Comparison of ENCODE assay signal across 34 cellular contexts in genomic region chr3:95719481-95719880, GRCh38.
"Had no signal": no experiment of that assay in that cellular context is flagged by ENCODE, and none has a peak within 500 bp of the region (broad histone marks: within the 10 kb centered on the region; RNA-seq: fewer than 3 reads in every experiment).

No MANE protein-coding gene starts in this region.

- DNase-seq: activated B cell treated with CpG ODN at 0.5 μM for 24 hours; activated CD4-positive, alpha-beta memory T cell treated with anti-CD3 and anti-CD28 coated beads for 36 hours; activated CD4-positive, alpha-beta T cell treated with anti-CD3 and anti-CD28 coated beads for 4 hours; activated CD4-positive, alpha-beta T cell treated with anti-CD3 and anti-CD28 coated beads, Interleukin-2, amount 10 ng/mL, durations not matched to agents 24 days and 14 days; activated CD4-positive, alpha-beta T cell treated with anti-CD3 and anti-CD28 coated beads, Interleukin-2, amount 50 U/mL, for 1 hour; activated CD4-positive, alpha-beta T cell treated with anti-CD3 and anti-CD28 coated beads, Interleukin-2, amount 50 U/mL, for 4 hours; activated CD4-positive, CD25-positive, alpha-beta regulatory T cell treated with anti-CD3 and anti-CD28 coated beads, Interleukin-2, amount 50 U/mL, for 72 hours; activated CD8-positive, alpha-beta memory T cell treated with anti-CD3 and anti-CD28 coated beads, Interleukin-2, amount 50 U/mL, for 4 hours; activated CD8-positive, alpha-beta T cell treated with anti-CD3 and anti-CD28 coated beads for 36 hours; activated effector memory CD4-positive, alpha-beta T cell treated with anti-CD3 and anti-CD28 coated beads, Interleukin-2, amount 50 U/mL, for 16 hours; activated gamma-delta T cell treated with Interleukin-2 at 50 U/mL for 16 hours; activated naive CD4-positive, alpha-beta T cell; activated naive CD4-positive, alpha-beta T cell treated with anti-CD3 and anti-CD28 coated beads for 36 hours; activated naive CD4-positive, alpha-beta T cell treated with anti-CD3 and anti-CD28 coated beads, Interleukin-2, amount 50 U/mL, for 16 hours; activated naive CD8-positive, alpha-beta T cell treated with anti-CD3 and anti-CD28 coated beads for 36 hours; activated T-cell treated with anti-CD3 and anti-CD28 coated beads for 4 hours; activated T-cell treated with anti-CD3 and anti-CD28 coated beads, Interleukin-2, amount 50 U/mL, for 1 hour; activated T-cell treated with anti-CD3 and anti-CD28 coated beads, Interleukin-2, amount 50 U/mL, for 4 hours; activated T-cell treated with anti-CD3 and anti-CD28 coated beads, Interleukin-2, amount 50 U/mL, for 72 hours; adrenal gland; amniotic stem cell; aorta; body of pancreas; brain microvascular endothelial cell; central memory CD4-positive, alpha-beta T cell; T-helper 2 cell; T-helper 9 cell had no signal

- H3K9me3 Mint-ChIP-seq: activated B cell treated with CpG ODN at 0.5 μM for 24 hours; activated CD4-positive, alpha-beta memory T cell treated with anti-CD3 and anti-CD28 coated beads for 36 hours; activated CD4-positive, alpha-beta T cell treated with anti-CD3 and anti-CD28 coated beads, Interleukin-2, amount 10 ng/mL, durations not matched to agents 24 days and 14 days; activated CD8-positive, alpha-beta T cell treated with anti-CD3 and anti-CD28 coated beads for 36 hours; activated naive CD4-positive, alpha-beta T cell treated with anti-CD3 and anti-CD28 coated beads for 36 hours; activated naive CD4-positive, alpha-beta T cell treated with anti-CD3 and anti-CD28 coated beads, Interleukin-2, amount 50 U/mL, for 72 hours; activated naive CD8-positive, alpha-beta T cell treated with anti-CD3 and anti-CD28 coated beads for 36 hours; activated T-cell treated with anti-CD3 and anti-CD28 coated beads, Interleukin-2, amount 50 U/mL, for 4 hours; activated T-cell treated with anti-CD3 and anti-CD28 coated beads, Interleukin-2, amount 50 U/mL, for 72 hours; activated T-helper 1 cell treated with anti-CD3 and anti-CD28 coated beads, Interleukin-12 subunit alpha, Interleukin-12 subunit beta, Interleukin-2, Interleukin-4 antibody, amounts not matched to agents 30 ng/mL and 10 ng/mL and 1 ng/mL, durations not matched to agents 14 hours and 24 hours and 36 hours; activated T-helper 17 cell treated with anti-CD3 and anti-CD28 coated beads, Interleukin-2, amount 50 U/mL, for 72 hours; T-helper 1 cell treated with Interleukin-12 subunit alpha and Interleukin-12 subunit beta and Interleukin-4 antibody, amounts not matched to agents 30 μg/mL and 1 μg/mL, for 36 hours; T-helper 2 cell treated with Interferon-gamma antibody and Interleukin-4, amounts not matched to agents 5 μg/mL and 100 μg/mL, for 36 hours had no signal

- H3K9me3 ChIP-seq: adrenal gland, body of pancreas, breast epithelium had no signal

- H3K4me3 ChIP-seq: adrenal gland, body of pancreas, breast epithelium had no signal

- H3K27me3 ChIP-seq: adrenal gland, body of pancreas, brain microvascular endothelial cell, breast epithelium had no signal

- H3K27me3 Mint-ChIP-seq: activated B cell treated with CpG ODN at 0.5 μM for 24 hours; activated CD4-positive, alpha-beta memory T cell treated with anti-CD3 and anti-CD28 coated beads for 36 hours; activated CD4-positive, alpha-beta T cell treated with anti-CD3 and anti-CD28 coated beads, Interleukin-2, amount 10 ng/mL, durations not matched to agents 24 days and 14 days; activated CD8-positive, alpha-beta T cell treated with anti-CD3 and anti-CD28 coated beads for 36 hours; activated naive CD8-positive, alpha-beta T cell treated with anti-CD3 and anti-CD28 coated beads for 36 hours; activated T-helper 17 cell treated with anti-CD3 and anti-CD28 coated beads, Interleukin-2, amount 50 U/mL, for 72 hours had no signal

- H3K36me3 ChIP-seq: adrenal gland, brain microvascular endothelial cell, breast epithelium had no signal

- H3K4me3 Mint-ChIP-seq: activated B cell treated with CpG ODN at 0.5 μM for 24 hours; activated CD4-positive, alpha-beta memory T cell treated with anti-CD3 and anti-CD28 coated beads for 36 hours; activated CD4-positive, alpha-beta T cell treated with anti-CD3 and anti-CD28 coated beads, Interleukin-2, amount 10 ng/mL, durations not matched to agents 24 days and 14 days; activated CD8-positive, alpha-beta T cell treated with anti-CD3 and anti-CD28 coated beads for 36 hours; activated naive CD4-positive, alpha-beta T cell treated with anti-CD3 and anti-CD28 coated beads for 36 hours; activated naive CD8-positive, alpha-beta T cell treated with anti-CD3 and anti-CD28 coated beads for 36 hours; activated T-cell treated with anti-CD3 and anti-CD28 coated beads, Interleukin-2, amount 50 U/mL, for 4 hours; activated T-cell treated with anti-CD3 and anti-CD28 coated beads, Interleukin-2, amount 50 U/mL, for 72 hours; activated T-helper 1 cell treated with anti-CD3 and anti-CD28 coated beads, Interleukin-12 subunit alpha, Interleukin-12 subunit beta, Interleukin-2, Interleukin-4 antibody, amounts not matched to agents 30 ng/mL and 10 ng/mL and 1 ng/mL, durations not matched to agents 14 hours and 24 hours and 36 hours; activated T-helper 17 cell treated with anti-CD3 and anti-CD28 coated beads, Interleukin-2, amount 50 U/mL, for 72 hours; T-helper 1 cell treated with Interleukin-12 subunit alpha and Interleukin-12 subunit beta and Interleukin-4 antibody, amounts not matched to agents 30 μg/mL and 1 μg/mL, for 36 hours; T-helper 2 cell treated with Interferon-gamma antibody and Interleukin-4, amounts not matched to agents 5 μg/mL and 100 μg/mL, for 36 hours had no signal

- H3K27ac Mint-ChIP-seq: activated B cell treated with CpG ODN at 0.5 μM for 24 hours; activated CD4-positive, alpha-beta memory T cell treated with anti-CD3 and anti-CD28 coated beads for 36 hours; activated CD4-positive, alpha-beta T cell treated with anti-CD3 and anti-CD28 coated beads, Interleukin-2, amount 10 ng/mL, durations not matched to agents 24 days and 14 days; activated CD8-positive, alpha-beta T cell treated with anti-CD3 and anti-CD28 coated beads for 36 hours; activated naive CD4-positive, alpha-beta T cell treated with anti-CD3 and anti-CD28 coated beads for 36 hours; activated naive CD4-positive, alpha-beta T cell treated with anti-CD3 and anti-CD28 coated beads, Interleukin-2, amount 50 U/mL, for 72 hours; activated naive CD8-positive, alpha-beta T cell treated with anti-CD3 and anti-CD28 coated beads for 36 hours; activated T-cell treated with anti-CD3 and anti-CD28 coated beads, Interleukin-2, amount 50 U/mL, for 72 hours; activated T-helper 1 cell treated with anti-CD3 and anti-CD28 coated beads, Interleukin-12 subunit alpha, Interleukin-12 subunit beta, Interleukin-2, Interleukin-4 antibody, amounts not matched to agents 30 ng/mL and 10 ng/mL and 1 ng/mL, durations not matched to agents 14 hours and 24 hours and 36 hours; activated T-helper 17 cell treated with anti-CD3 and anti-CD28 coated beads, Interleukin-2, amount 50 U/mL, for 72 hours; T-helper 1 cell treated with Interleukin-12 subunit alpha and Interleukin-12 subunit beta and Interleukin-4 antibody, amounts not matched to agents 30 μg/mL and 1 μg/mL, for 36 hours; T-helper 2 cell treated with Interferon-gamma antibody and Interleukin-4, amounts not matched to agents 5 μg/mL and 100 μg/mL, for 36 hours had no signal

- H3K36me3 Mint-ChIP-seq: activated CD4-positive, alpha-beta memory T cell treated with anti-CD3 and anti-CD28 coated beads for 36 hours; activated naive CD4-positive, alpha-beta T cell treated with anti-CD3 and anti-CD28 coated beads, Interleukin-2, amount 50 U/mL, for 72 hours; activated naive CD8-positive, alpha-beta T cell treated with anti-CD3 and anti-CD28 coated beads for 36 hours had no signal

- H3K27ac ChIP-seq: adrenal gland, body of pancreas, brain microvascular endothelial cell, breast epithelium, VCaP had no signal

- H3K4me1 ChIP-seq: adrenal gland, body of pancreas, breast epithelium had no signal

- ATAC-seq: activated CD8-positive, alpha-beta T cell treated with anti-CD3 and anti-CD28 coated beads for 36 hours; activated naive CD4-positive, alpha-beta T cell treated with anti-CD3 and anti-CD28 coated beads, Interleukin-2, amount 50 U/mL, for 72 hours; activated T-cell treated with anti-CD3 and anti-CD28 coated beads, Interleukin-2, amount 50 U/mL, for 4 hours; activated T-cell treated with anti-CD3 and anti-CD28 coated beads, Interleukin-2, amount 50 U/mL, for 72 hours; activated T-helper 17 cell treated with anti-CD3 and anti-CD28 coated beads, Interleukin-2, amount 50 U/mL, for 72 hours; body of pancreas had no signal

- H3K4me1 Mint-ChIP-seq: activated B cell treated with CpG ODN at 0.5 μM for 24 hours; activated CD4-positive, alpha-beta T cell treated with anti-CD3 and anti-CD28 coated beads, Interleukin-2, amount 10 ng/mL, durations not matched to agents 24 days and 14 days; activated naive CD8-positive, alpha-beta T cell treated with anti-CD3 and anti-CD28 coated beads for 36 hours; activated T-helper 17 cell treated with anti-CD3 and anti-CD28 coated beads, Interleukin-2, amount 50 U/mL, for 72 hours had no signal
